Comparison of ENCODE assay signal across 22 cellular contexts in the genomic region with DNA sequence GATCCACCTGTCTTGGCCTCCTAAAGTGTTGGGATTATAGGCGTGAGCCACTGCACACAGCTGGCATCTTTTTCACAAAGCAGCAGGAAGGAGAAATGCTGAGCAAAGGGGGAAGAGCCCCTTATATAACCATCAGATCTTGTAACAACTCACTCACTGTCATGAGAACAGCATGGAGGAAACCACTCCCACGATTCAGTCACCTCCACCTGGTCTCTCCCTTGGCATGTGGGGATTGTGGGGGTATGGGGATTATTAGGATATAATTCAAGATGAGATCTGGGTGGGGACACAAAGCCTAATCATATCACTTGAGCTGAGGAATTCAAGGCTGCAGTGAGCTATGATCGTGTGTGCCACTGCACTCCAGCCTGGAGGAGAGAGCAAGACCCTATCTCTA. TPM values are rescaled to one million over a fixed set of nuclear protein-coding genes. Genes with fewer than 3 reads are reported as not detected.
"Had no signal": no experiment of that assay in that cellular context is flagged by ENCODE, and none has a peak within 500 bp of the region (broad histone marks: within the 10 kb centered on the region; RNA-seq: fewer than 3 reads in every experiment).

No MANE protein-coding gene starts in this region.

- H3K4me3 ChIP-seq: colonic mucosa, gastroesophageal sphincter, lung, mucosa of descending colon, upper lobe of left lung, vagina had no signal

- H3K9me3 ChIP-seq: colonic mucosa, gastroesophageal sphincter, mucosa of descending colon, upper lobe of left lung, vagina had no signal

- H3K36me3 ChIP-seq: colonic mucosa, gastroesophageal sphincter, upper lobe of left lung, vagina had no signal

- H3K27ac ChIP-seq: colonic mucosa, upper lobe of left lung, vagina, VCaP had no signal

- ATAC-seq: activated naive CD4-positive, alpha-beta T cell treated with anti-CD3 and anti-CD28 coated beads, Interleukin-2, amount 50 U/mL, for 72 hours; activated T-cell treated with anti-CD3 and anti-CD28 coated beads, Interleukin-2, amount 50 U/mL, for 72 hours; gastroesophageal sphincter; left lobe of liver; mucosa of descending colon had no signal

- DNase-seq: activated CD4-positive, alpha-beta T cell treated with anti-CD3 and anti-CD28 coated beads for 4 hours; activated CD4-positive, alpha-beta T cell treated with anti-CD3 and anti-CD28 coated beads, Interleukin-2, amount 50 U/mL, for 4 hours; activated naive CD4-positive, alpha-beta T cell; activated T-cell treated with anti-CD3 and anti-CD28 coated beads for 4 hours; activated T-cell treated with anti-CD3 and anti-CD28 coated beads, Interleukin-2, amount 50 U/mL, for 72 hours; cerebellar nuclear complex; colonic mucosa; effector memory CD4-positive, alpha-beta T cell; erythroblast; immature natural killer cell; mucosa of descending colon; stimulated activated CD4-positive, alpha-beta T cell treated with anti-CD3 and anti-CD28 coated beads, Interleukin-15, amount 100 ng/mL, for 24 hours; stimulated activated naive CD4-positive, alpha-beta T cell; T-helper 1 cell; upper lobe of left lung had no signal

- H3K27me3 ChIP-seq: colonic mucosa, gastroesophageal sphincter, upper lobe of left lung, vagina had no signal

RNA-seq across cellular contexts. Expression of gene MYCL, which starts 50.2 kb away (rescaled TPM):
- total RNA-seq: fibroblast of villous mesenchyme had no signal
